ENCODE assay signal across 1 cellular context in genomic region chr3:48157215-48157840, GRCh38.
TF ChIP-seq lines count a peak whose summit lies in the region.

No MANE protein-coding gene starts in this region.

TF ChIP-seq in IMR-90, 13 proteins besides CTCF, POLR2A, EP300 and RAD21:
- TF ChIP-seq CEBPB (IDR thresholded peaks at IDR 0.05; ENCODE audit: low read depth, low read length) (no peak), MAZ (IDR thresholded peaks at IDR 0.05; ENCODE audit: borderline replicate concordance, low read depth, low read length) (no peak), USF2 (IDR thresholded peaks at IDR 0.05; ENCODE audit: low read depth, low read length) (no peak), NFE2L2 (IDR thresholded peaks at IDR 0.05; ENCODE audit: low read depth, low read length) (no peak), CHD1 (IDR thresholded peaks at IDR 0.05; ENCODE audit: low read depth, low read length) (no peak), RFX5 (IDR thresholded peaks at IDR 0.05; ENCODE audit: low read depth, low read length) (no peak), MAFK (IDR thresholded peaks at IDR 0.05; ENCODE audit: low read depth, low read length) (no peak), MXI1 (IDR thresholded peaks at IDR 0.05; ENCODE audit: borderline replicate concordance, low read depth, low read length) (no peak), RCOR1 (IDR thresholded peaks at IDR 0.05; ENCODE audit: insufficient replicate concordance, low read length) (no peak), SMC3 (IDR thresholded peaks at IDR 0.05; ENCODE audit: low read depth, low read length) (no peak), BHLHE40 (IDR thresholded peaks at IDR 0.05; ENCODE audit: low read depth, low read length) (no peak), FOS (IDR thresholded peaks at IDR 0.05; ENCODE audit: low read depth, low read length) (no peak), ELK1 (IDR thresholded peaks at IDR 0.05; ENCODE audit: borderline replicate concordance, low read depth, low read length) (no peak)
